Comparison of ENCODE assay signal across 8 cellular contexts in genomic region chr9:134434896-134435506, GRCh38.
DNase-seq lines count a peak whose midpoint lies in the region; ATAC-seq and TF ChIP-seq lines count a peak whose summit lies in the region.

No MANE protein-coding gene starts in this region.

- no peak overlapping the region for H2AK5ac ChIP-seq in mesendoderm (ENCODE audit: low read length)

- H3K4me1 ChIP-seq in RWPE2 (ENCODE audit: insufficient read depth, poor library complexity, severe bottlenecking) (peaks cover 17% of the 10 kb centered on the region), fibroblast of lung (ENCODE audit: control insufficient read depth, extremely low read depth, insufficient read depth, low read length) (peaks cover 9% of the 10 kb centered on the region), neural progenitor cell (peaks cover 17% of the 10 kb centered on the region), mesendoderm (ENCODE audit: control insufficient read depth, low read depth, low read length) (no peaks in the 10 kb centered on the region)

- H4K5ac ChIP-seq in mesendoderm (ENCODE audit: low read length), result no peak overlapping the region

- H3K79me2 ChIP-seq in fibroblast of lung (ENCODE audit: control insufficient read depth, insufficient read depth, low read length), result no peaks in the 10 kb centered on the region
- H3K79me2 ChIP-seq in neural progenitor cell (ENCODE audit: low read depth), result no peaks in the 10 kb centered on the region
- H3K79me2 ChIP-seq in mesendoderm (ENCODE audit: control insufficient read depth, insufficient read depth, low read length), result no peaks in the 10 kb centered on the region

- no peak overlapping the region for H2BK5ac ChIP-seq in mesendoderm (ENCODE audit: low read length)

- DNase-seq in HFFc6, result peak; percentile 94
- DNase-seq in RWPE2 (ENCODE audit: low spot score), result no peak
- DNase-seq in fibroblast of lung (ENCODE audit: low read depth in 2 of 2), result peak; percentile 96 to 99
- peak; percentile 31 for DNase-seq in neural progenitor cell (ENCODE audit: low spot score)
- DNase-seq in Kasumi-1 (lab: John Stamatoyannopoulos, UW), result no peak
- no peak for DNase-seq in GM13976 (ENCODE audit: low spot score)
- no peak for DNase-seq in mesendoderm

- H2BK120ac ChIP-seq in mesendoderm (ENCODE audit: low read depth, low read length), result no peak overlapping the region

- H3K23ac ChIP-seq in mesendoderm (ENCODE audit: low read length), result no peak overlapping the region

- H3K27me3 Mint-ChIP-seq in HFFc6 (ENCODE audit: insufficient read depth), result no peaks in the 10 kb centered on the region; the same call in 1 of the 2 replicates
- peaks cover 2% of the 10 kb centered on the region for H3K27me3 Mint-ChIP-seq in neural progenitor cell (ENCODE audit: insufficient read depth, low read depth)

- no peaks in the 10 kb centered on the region for H3K27me3 ChIP-seq in RWPE2 (ENCODE audit: insufficient read depth, poor library complexity, severe bottlenecking)
- H3K27me3 ChIP-seq in fibroblast of lung (ENCODE audit: control insufficient read depth, insufficient read depth, low read length), result no peaks in the 10 kb centered on the region
- no peaks in the 10 kb centered on the region for H3K27me3 ChIP-seq in neural progenitor cell
- no peaks in the 10 kb centered on the region for H3K27me3 ChIP-seq in mesendoderm (ENCODE audit: insufficient read depth, low read length, poor library complexity)

- H3K36me3 Mint-ChIP-seq in HFFc6 (ENCODE audit: low read depth) (no peaks in the 10 kb centered on the region; the same call in none of the 2 replicates), neural progenitor cell (peaks cover 6% of the 10 kb centered on the region)

- H3K36me3 ChIP-seq in RWPE2 (ENCODE audit: low read depth), result peaks cover 38% of the 10 kb centered on the region
- peaks cover 3% of the 10 kb centered on the region for H3K36me3 ChIP-seq in fibroblast of lung (ENCODE audit: control insufficient read depth, insufficient read depth, low read length)
- no peaks in the 10 kb centered on the region for H3K36me3 ChIP-seq in neural progenitor cell
- H3K36me3 ChIP-seq in mesendoderm (ENCODE audit: control insufficient read depth, insufficient read depth, low read length), result no peaks in the 10 kb centered on the region

- WGBS in mesendoderm (ENCODE audit: extremely low coverage, insufficient coverage, low lambda C conversion rate), result no CpG with 5 or more reads among the region's 17 CpGs

- H2BK15ac ChIP-seq in mesendoderm (replicated peaks; ENCODE audit: low read depth), result no peak overlapping the region

- in situ Hi-C loops in GM13976 (cut with MboI; ENCODE audit: low sequenced_read_pairs, unreplicated experiment), result no loop called here

- no peaks in the 10 kb centered on the region for H3K79me1 ChIP-seq in mesendoderm (ENCODE audit: low read length)

- H2AFZ ChIP-seq in fibroblast of lung (ENCODE audit: low read length) (no peak overlapping the region), neural progenitor cell (replicated peaks) (no peak overlapping the region)

- no peak overlapping the region for H3K4ac ChIP-seq in mesendoderm (ENCODE audit: low read depth, low read length)

- H4K20me1 ChIP-seq in fibroblast of lung (ENCODE audit: control insufficient read depth, extremely low read depth, insufficient read depth, low read length) (no peaks in the 10 kb centered on the region), neural progenitor cell (ENCODE audit: low read depth) (peaks cover 4% of the 10 kb centered on the region)

- H3K4me1 Mint-ChIP-seq in HFFc6 (ENCODE audit: low read depth), result peaks cover 21% of the 10 kb centered on the region
- peaks cover 30% of the 10 kb centered on the region for H3K4me1 Mint-ChIP-seq in neural progenitor cell

- no peak overlapping the region for H4K8ac ChIP-seq in mesendoderm (ENCODE audit: low read depth, low read length)

- H3K27ac ChIP-seq in RWPE2 (ENCODE audit: poor library complexity, severe bottlenecking) (peak overlapping the region; percentile 54), fibroblast of lung (ENCODE audit: insufficient read depth, low read length) (peak overlapping the region; percentile 54), neural progenitor cell (peak overlapping the region; percentile 87), mesendoderm (ENCODE audit: low read depth, low read length) (no peak overlapping the region)

- H3K4me3 ChIP-seq in RWPE2 (ENCODE audit: severe bottlenecking) (no peak overlapping the region), fibroblast of lung (replicated peaks in 1 of 4; ENCODE audit: control extremely low read depth in 1 of 4, insufficient read depth in 1 of 4, low read depth in 3 of 4, low read length in 4 of 4) (no peak overlapping the region), neural progenitor cell (no peak overlapping the region), mesendoderm (ENCODE audit: low read length) (no peak overlapping the region)

- no peaks in the 10 kb centered on the region for H3K9me3 ChIP-seq in RWPE2 (ENCODE audit: severe bottlenecking)
- no peaks in the 10 kb centered on the region for H3K9me3 ChIP-seq in fibroblast of lung (ENCODE audit: control insufficient read depth, insufficient read depth, low read depth, low read length)
- no peaks in the 10 kb centered on the region for H3K9me3 ChIP-seq in neural progenitor cell (ENCODE audit: low read depth)

- ATAC-seq in RWPE2 (ENCODE audit: low read depth), result peak; percentile 65
- no peak for ATAC-seq in HG03045 (IDR thresholded peaks at IDR 0.05; ENCODE audit: unreplicated experiment)

- H3K56ac ChIP-seq in mesendoderm (ENCODE audit: low read length), result no peak overlapping the region

- no peak overlapping the region for H3K9ac ChIP-seq in fibroblast of lung (ENCODE audit: insufficient read depth, low read length)
- H3K9ac ChIP-seq in neural progenitor cell, result peak overlapping the region; percentile 39
- H3K9ac ChIP-seq in mesendoderm (ENCODE audit: low read length), result no peak overlapping the region

- TF ChIP-seq CTCF in HFFc6 (IDR thresholded peaks at IDR 0.05) (no peak), RWPE2 (IDR thresholded peaks at IDR 0.05; ENCODE audit: poor library complexity, severe bottlenecking) (no peak), fibroblast of lung (conservative IDR thresholded peaks at IDR 0.05 in 1 of 2, IDR thresholded peaks at IDR 0.05 in 1 of 2; ENCODE audit: low read depth in 1 of 2, low read length in 2 of 2) (no peak), neural progenitor cell (IDR thresholded peaks at IDR 0.05) (no peak), GM13976 (IDR thresholded peaks at IDR 0.05; ENCODE audit: borderline replicate concordance, control extremely low read depth, extremely low read depth, insufficient read depth, missing control alignments) (no peak)

- H3K9me3 Mint-ChIP-seq in HFFc6 (no peaks in the 10 kb centered on the region), neural progenitor cell (no peaks in the 10 kb centered on the region)

- no peak overlapping the region for H3K4me3 Mint-ChIP-seq in HFFc6
- no peak overlapping the region for H3K4me3 Mint-ChIP-seq in neural progenitor cell

- H3K18ac ChIP-seq in mesendoderm (ENCODE audit: low read length), result no peak overlapping the region

- no peaks in the 10 kb centered on the region for H3F3A ChIP-seq in neural progenitor cell (ENCODE audit: low read depth)

- H3K4me2 ChIP-seq in fibroblast of lung (ENCODE audit: extremely low read depth, insufficient read depth, low read length) (peak overlapping the region; percentile 32), neural progenitor cell (no peak overlapping the region), mesendoderm (ENCODE audit: low read length) (no peak overlapping the region)

- H3K27ac Mint-ChIP-seq in HFFc6, result peak overlapping the region; percentile 61
- peak overlapping the region; percentile 33 for H3K27ac Mint-ChIP-seq in neural progenitor cell

Comparison
In these comparisons a context has a peak if more than half of its experiments do, and no peak if none do; other contexts are left out.
1. DNase-seq: peak in HFFc6 (single experiment), fibroblast of lung (2 of 2) and neural progenitor cell (single experiment); none in RWPE2 (single experiment), Kasumi-1 (0 of 2), GM13976 (single experiment) and mesendoderm (single experiment).